ENCODE assay signal across 36 cellular contexts in genomic region chr11:105933666-105934065, GRCh38.
"Had no signal": no experiment of that assay in that cellular context is flagged by ENCODE, and none has a peak within 500 bp of the region (broad histone marks: within the 10 kb centered on the region; RNA-seq: fewer than 3 reads in every experiment).

No MANE protein-coding gene starts in this region.

- H3K36me3 ChIP-seq: ascending aorta, cardiac muscle cell had no signal

- H3K9me3 Mint-ChIP-seq: activated B cell treated with CpG ODN at 0.5 μM for 24 hours; activated CD4-positive, alpha-beta memory T cell treated with anti-CD3 and anti-CD28 coated beads for 36 hours; activated CD4-positive, alpha-beta T cell treated with anti-CD3 and anti-CD28 coated beads, Interleukin-2, amount 10 ng/mL, durations not matched to agents 24 days and 14 days; activated CD8-positive, alpha-beta T cell treated with anti-CD3 and anti-CD28 coated beads for 36 hours; activated naive CD4-positive, alpha-beta T cell treated with anti-CD3 and anti-CD28 coated beads, Interleukin-2, amount 10 ng/mL, durations not matched to agents 7 days and 5 days; activated naive CD4-positive, alpha-beta T cell treated with anti-CD3 and anti-CD28 coated beads, Interleukin-2, amount 50 U/mL, for 24 hours; activated naive CD8-positive, alpha-beta T cell treated with anti-CD3 and anti-CD28 coated beads, Interleukin-2, amount 10 ng/mL, durations not matched to agents 7 days and 5 days; activated naive CD8-positive, alpha-beta T cell treated with anti-CD3 and anti-CD28 coated beads, Interleukin-2, amount 50 U/mL, for 24 hours; activated T-cell treated with anti-CD3 and anti-CD28 coated beads, Interleukin-2, amount 50 U/mL, for 24 hours; activated T-helper 2 cell treated with anti-CD3 and anti-CD28 coated beads, Interferon-gamma antibody, Interleukin-2, Interleukin-4, amounts not matched to agents 10 μg/mL and 5 μg/mL and 100 μg/mL, durations not matched to agents 14 hours and 24 hours and 36 hours; brain; central memory CD8-positive, alpha-beta T cell; T-helper 1 cell treated with Interleukin-12 subunit alpha and Interleukin-12 subunit beta and Interleukin-4 antibody, amounts not matched to agents 30 μg/mL and 1 μg/mL, for 36 hours; T-helper 2 cell treated with Interferon-gamma antibody and Interleukin-4, amounts not matched to agents 5 μg/mL and 100 μg/mL, for 36 hours had no signal

- H3K36me3 Mint-ChIP-seq: activated CD4-positive, alpha-beta memory T cell treated with anti-CD3 and anti-CD28 coated beads for 36 hours; activated naive CD4-positive, alpha-beta T cell treated with anti-CD3 and anti-CD28 coated beads, Interleukin-2, amount 10 ng/mL, durations not matched to agents 7 days and 5 days; activated naive CD4-positive, alpha-beta T cell treated with anti-CD3 and anti-CD28 coated beads, Interleukin-2, amount 50 U/mL, for 24 hours; activated naive CD8-positive, alpha-beta T cell; activated naive CD8-positive, alpha-beta T cell treated with anti-CD3 and anti-CD28 coated beads, Interleukin-2, amount 10 ng/mL, durations not matched to agents 7 days and 5 days; brain had no signal

- H3K27me3 ChIP-seq: ascending aorta, cardiac muscle cell had no signal

- H3K9me3 ChIP-seq: ascending aorta had no signal

- DNase-seq: activated B cell treated with CpG ODN at 0.5 μM for 24 hours; activated CD4-positive, alpha-beta memory T cell treated with anti-CD3 and anti-CD28 coated beads for 36 hours; activated CD4-positive, alpha-beta T cell treated with anti-CD3 and anti-CD28 coated beads for 4 hours; activated CD4-positive, alpha-beta T cell treated with anti-CD3 and anti-CD28 coated beads, Interleukin-2, amount 10 ng/mL, durations not matched to agents 24 days and 14 days; activated CD4-positive, alpha-beta T cell treated with anti-CD3 and anti-CD28 coated beads, Interleukin-2, amount 50 U/mL, for 1 hour; activated CD4-positive, alpha-beta T cell treated with anti-CD3 and anti-CD28 coated beads, Interleukin-2, amount 50 U/mL, for 4 hours; activated CD4-positive, CD25-positive, alpha-beta regulatory T cell treated with anti-CD3 and anti-CD28 coated beads, Interleukin-2, amount 50 U/mL, for 72 hours; activated CD8-positive, alpha-beta memory T cell treated with anti-CD3 and anti-CD28 coated beads, Interleukin-2, amount 50 U/mL, for 4 hours; activated CD8-positive, alpha-beta T cell treated with anti-CD3 and anti-CD28 coated beads for 36 hours; activated effector memory CD4-positive, alpha-beta T cell treated with Interleukin-2 at 50 U/mL for 16 hours; activated gamma-delta T cell; activated naive CD4-positive, alpha-beta T cell treated with anti-CD3 and anti-CD28 coated beads, Interleukin-2, amount 10 ng/mL, durations not matched to agents 7 days and 5 days; activated naive CD4-positive, alpha-beta T cell treated with Interleukin-2 at 50 U/mL for 16 hours; activated naive CD8-positive, alpha-beta T cell treated with anti-CD3 and anti-CD28 coated beads, Interleukin-2, amount 10 ng/mL, durations not matched to agents 7 days and 5 days; activated naive CD8-positive, alpha-beta T cell treated with anti-CD3 and anti-CD28 coated beads, Interleukin-2, amount 50 U/mL, for 24 hours; activated T-cell treated with anti-CD3 and anti-CD28 coated beads, Interleukin-2, amount 50 U/mL, for 24 hours; activated T-cell treated with anti-CD3 and anti-CD28 coated beads, Interleukin-2, amount 50 U/mL, for 48 hours; amygdala; anterior cingulate cortex; caudate nucleus; cerebellar nuclear complex; T-helper 1 cell; T-helper 2 cell; T-helper 9 cell had no signal

- H3K4me3 Mint-ChIP-seq: activated B cell treated with CpG ODN at 0.5 μM for 24 hours; activated CD4-positive, alpha-beta memory T cell treated with anti-CD3 and anti-CD28 coated beads for 36 hours; activated CD4-positive, alpha-beta T cell treated with anti-CD3 and anti-CD28 coated beads, Interleukin-2, amount 10 ng/mL, durations not matched to agents 24 days and 14 days; activated CD8-positive, alpha-beta T cell treated with anti-CD3 and anti-CD28 coated beads for 36 hours; activated naive CD4-positive, alpha-beta T cell treated with anti-CD3 and anti-CD28 coated beads, Interleukin-2, amount 10 ng/mL, durations not matched to agents 7 days and 5 days; activated naive CD4-positive, alpha-beta T cell treated with anti-CD3 and anti-CD28 coated beads, Interleukin-2, amount 50 U/mL, for 24 hours; activated naive CD8-positive, alpha-beta T cell; activated naive CD8-positive, alpha-beta T cell treated with anti-CD3 and anti-CD28 coated beads, Interleukin-2, amount 10 ng/mL, durations not matched to agents 7 days and 5 days; activated naive CD8-positive, alpha-beta T cell treated with anti-CD3 and anti-CD28 coated beads, Interleukin-2, amount 50 U/mL, for 24 hours; activated T-cell treated with anti-CD3 and anti-CD28 coated beads, Interleukin-2, amount 50 U/mL, for 24 hours; brain; central memory CD8-positive, alpha-beta T cell; T-helper 1 cell treated with Interleukin-12 subunit alpha and Interleukin-12 subunit beta and Interleukin-4 antibody, amounts not matched to agents 30 μg/mL and 1 μg/mL, for 36 hours; T-helper 2 cell treated with Interferon-gamma antibody and Interleukin-4, amounts not matched to agents 5 μg/mL and 100 μg/mL, for 36 hours had no signal

- FAIRE-seq: bronchial epithelial cell, TTC549 had no signal

- H3K4me1 Mint-ChIP-seq: activated B cell treated with CpG ODN at 0.5 μM for 24 hours; activated CD4-positive, alpha-beta T cell treated with anti-CD3 and anti-CD28 coated beads, Interleukin-2, amount 10 ng/mL, durations not matched to agents 24 days and 14 days; activated naive CD4-positive, alpha-beta T cell treated with anti-CD3 and anti-CD28 coated beads, Interleukin-2, amount 10 ng/mL, durations not matched to agents 7 days and 5 days; activated naive CD4-positive, alpha-beta T cell treated with anti-CD3 and anti-CD28 coated beads, Interleukin-2, amount 50 U/mL, for 24 hours; activated naive CD8-positive, alpha-beta T cell treated with anti-CD3 and anti-CD28 coated beads, Interleukin-2, amount 10 ng/mL, durations not matched to agents 7 days and 5 days; activated naive CD8-positive, alpha-beta T cell treated with anti-CD3 and anti-CD28 coated beads, Interleukin-2, amount 50 U/mL, for 24 hours; central memory CD8-positive, alpha-beta T cell had no signal

- H3K27ac Mint-ChIP-seq: activated B cell treated with CpG ODN at 0.5 μM for 24 hours; activated CD4-positive, alpha-beta memory T cell treated with anti-CD3 and anti-CD28 coated beads for 36 hours; activated CD4-positive, alpha-beta T cell treated with anti-CD3 and anti-CD28 coated beads, Interleukin-2, amount 10 ng/mL, durations not matched to agents 24 days and 14 days; activated CD8-positive, alpha-beta T cell treated with anti-CD3 and anti-CD28 coated beads for 36 hours; activated naive CD4-positive, alpha-beta T cell treated with anti-CD3 and anti-CD28 coated beads, Interleukin-2, amount 10 ng/mL, durations not matched to agents 7 days and 5 days; activated naive CD4-positive, alpha-beta T cell treated with anti-CD3 and anti-CD28 coated beads, Interleukin-2, amount 50 U/mL, for 24 hours; activated naive CD8-positive, alpha-beta T cell; activated naive CD8-positive, alpha-beta T cell treated with anti-CD3 and anti-CD28 coated beads, Interleukin-2, amount 10 ng/mL, durations not matched to agents 7 days and 5 days; activated naive CD8-positive, alpha-beta T cell treated with anti-CD3 and anti-CD28 coated beads, Interleukin-2, amount 50 U/mL, for 24 hours; activated T-cell treated with anti-CD3 and anti-CD28 coated beads, Interleukin-2, amount 50 U/mL, for 24 hours; activated T-helper 2 cell treated with anti-CD3 and anti-CD28 coated beads, Interferon-gamma antibody, Interleukin-2, Interleukin-4, amounts not matched to agents 10 μg/mL and 5 μg/mL and 100 μg/mL, durations not matched to agents 14 hours and 24 hours and 36 hours; brain; T-helper 1 cell treated with Interleukin-12 subunit alpha and Interleukin-12 subunit beta and Interleukin-4 antibody, amounts not matched to agents 30 μg/mL and 1 μg/mL, for 36 hours; T-helper 2 cell treated with Interferon-gamma antibody and Interleukin-4, amounts not matched to agents 5 μg/mL and 100 μg/mL, for 36 hours had no signal

- H3K4me3 ChIP-seq: ascending aorta, cardiac muscle cell had no signal

- H3K4me1 ChIP-seq: ascending aorta had no signal

- H3K27me3 Mint-ChIP-seq: activated CD4-positive, alpha-beta memory T cell treated with anti-CD3 and anti-CD28 coated beads for 36 hours; activated CD4-positive, alpha-beta T cell treated with anti-CD3 and anti-CD28 coated beads, Interleukin-2, amount 10 ng/mL, durations not matched to agents 24 days and 14 days; activated naive CD4-positive, alpha-beta T cell treated with anti-CD3 and anti-CD28 coated beads, Interleukin-2, amount 10 ng/mL, durations not matched to agents 7 days and 5 days; activated naive CD8-positive, alpha-beta T cell treated with anti-CD3 and anti-CD28 coated beads, Interleukin-2, amount 50 U/mL, for 24 hours; activated T-cell treated with anti-CD3 and anti-CD28 coated beads, Interleukin-2, amount 50 U/mL, for 24 hours; brain; central memory CD8-positive, alpha-beta T cell had no signal

- H3K27ac ChIP-seq: ascending aorta, cardiac muscle cell, VCaP had no signal
